Comparison of ENCODE assay signal across 11 cellular contexts in genomic region chr1:56923207-56923606, GRCh38. TPM values are rescaled to one million over a fixed set of nuclear protein-coding genes. Genes with fewer than 3 reads are reported as not detected.
"Had no signal": no experiment of that assay in that cellular context is flagged by ENCODE, and none has a peak within 500 bp of the region (broad histone marks: within the 10 kb centered on the region; RNA-seq: fewer than 3 reads in every experiment).

No MANE protein-coding gene starts in this region.

- ATAC-seq: HCT116, HepG2 had no signal

- H3K9ac ChIP-seq: GM23248 had no signal

- DNase-seq: GM23248, GOT3, H7, HFFc6 had no signal

- H3K4me1 ChIP-seq: HAP-1 had no signal

- H3K27ac Mint-ChIP-seq: HFFc6 had no signal

- H3K9me3 Mint-ChIP-seq: HFFc6 had no signal

- H3K36me3 Mint-ChIP-seq: IgD-negative memory B cell had no signal

- H3K4me3 Mint-ChIP-seq: HFFc6, IgD-negative memory B cell had no signal

- H3K9me3 ChIP-seq: HAP-1 had no signal

- H3K27ac ChIP-seq: GM23248, HL-60 had no signal

- H3K4me1 Mint-ChIP-seq: IgD-negative memory B cell had no signal

- H3K4me3 ChIP-seq: GM23248, HAP-1 had no signal

- FAIRE-seq: HepG2 had no signal

- H3K36me3 ChIP-seq: HAP-1 had no signal

RNA-seq across cellular contexts. Expression of gene C8B, which starts 42.6 kb away (rescaled TPM):
- total RNA-seq: GM23248, H4, H7, HFFc6, HT1080 had no signal
- polyA plus RNA-seq: GM23248, IgD-negative memory B cell had no signal
